ENCODE assay signal across 1 cellular context in genomic region chr10:52212062-52212461, GRCh38.
TF ChIP-seq lines count a peak whose summit lies in the region.

No MANE protein-coding gene starts in this region.

TF ChIP-seq in HepG2, 621 proteins besides CTCF, POLR2A, EP300 and RAD21 (continued from another document):
- TF ChIP-seq, protein P1, sequence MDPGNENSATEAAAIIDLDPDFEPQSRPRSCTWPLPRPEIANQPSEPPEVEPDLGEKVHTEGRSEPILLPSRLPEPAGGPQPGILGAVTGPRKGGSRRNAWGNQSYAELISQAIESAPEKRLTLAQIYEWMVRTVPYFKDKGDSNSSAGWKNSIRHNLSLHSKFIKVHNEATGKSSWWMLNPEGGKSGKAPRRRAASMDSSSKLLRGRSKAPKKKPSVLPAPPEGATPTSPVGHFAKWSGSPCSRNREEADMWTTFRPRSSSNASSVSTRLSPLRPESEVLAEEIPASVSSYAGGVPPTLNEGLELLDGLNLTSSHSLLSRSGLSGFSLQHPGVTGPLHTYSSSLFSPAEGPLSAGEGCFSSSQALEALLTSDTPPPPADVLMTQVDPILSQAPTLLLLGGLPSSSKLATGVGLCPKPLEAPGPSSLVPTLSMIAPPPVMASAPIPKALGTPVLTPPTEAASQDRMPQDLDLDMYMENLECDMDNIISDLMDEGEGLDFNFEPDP (CRISPR knock-in tag; conservative IDR thresholded peaks at IDR 0.05), result no peak
- no peak for TF ChIP-seq ZFY (CRISPR knock-in tag; IDR thresholded peaks at IDR 0.05)
